In the genomic region with DNA sequence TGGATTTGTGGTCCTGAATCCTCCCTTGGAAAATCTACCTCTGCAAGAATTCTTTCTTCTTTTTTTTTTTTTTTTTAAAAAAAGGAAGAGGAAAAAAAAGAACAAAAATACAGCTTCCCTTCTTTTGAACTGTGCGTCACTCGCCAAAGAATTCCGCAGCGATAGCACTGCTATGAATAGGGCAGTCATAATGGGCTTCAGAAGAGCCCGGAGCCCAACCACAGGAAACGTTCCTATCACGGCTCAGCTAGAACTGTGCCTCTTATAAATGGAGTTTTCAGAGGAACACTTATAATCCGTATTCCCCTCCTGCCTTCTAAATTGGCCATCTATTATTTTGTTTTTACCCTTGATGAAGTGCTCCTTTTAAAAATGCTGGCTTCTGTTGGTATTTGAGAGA, we compare ENCODE assay signal across 10 cellular contexts.
DNase-seq lines count a peak whose midpoint lies in the region; ATAC-seq, FAIRE-seq and TF ChIP-seq lines count a peak whose summit lies in the region.
"Had no signal": no experiment of that assay in that cellular context is flagged by ENCODE, and none has a peak within 500 bp of the region (broad histone marks: within the 10 kb centered on the region; RNA-seq: fewer than 3 reads in every experiment).

No MANE protein-coding gene starts in this region.

- H3K36me3 Mint-ChIP-seq in activated naive CD8-positive, alpha-beta T cell = peaks cover 5% of the 10 kb centered on the region
- no peaks in the 10 kb centered on the region for H3K36me3 Mint-ChIP-seq in activated naive CD8-positive, alpha-beta T cell treated with anti-CD3 and anti-CD28 coated beads, Interleukin-2, amount 50 U/mL, for 24 hours (ENCODE audit: low read depth)
- no peaks in the 10 kb centered on the region for H3K36me3 Mint-ChIP-seq in endodermal cell (ENCODE audit: low read depth)

- H3K27me3 Mint-ChIP-seq in activated naive CD8-positive, alpha-beta T cell = no peaks in the 10 kb centered on the region
- no peaks in the 10 kb centered on the region for H3K27me3 Mint-ChIP-seq in activated naive CD8-positive, alpha-beta T cell treated with anti-CD3 and anti-CD28 coated beads, Interleukin-2, amount 50 U/mL, for 24 hours
- no peaks in the 10 kb centered on the region for H3K27me3 Mint-ChIP-seq in endodermal cell (ENCODE audit: insufficient read depth)
- H3K27me3 Mint-ChIP-seq: CD4-positive, alpha-beta memory T cell had no signal

- 77 to 87% methylated on average over 3 to 8 of the region's 8 CpGs for WGBS in endodermal cell (ENCODE audit: insufficient coverage in 1 of 2, insufficient read length in 1 of 2), 2 experiments

- no peak for TF ChIP-seq CTCF in endodermal cell (conservative IDR thresholded peaks at IDR 0.05)

- peaks cover 38% of the 10 kb centered on the region for H3K4me1 Mint-ChIP-seq in activated naive CD8-positive, alpha-beta T cell (ENCODE audit: low read depth)
- H3K4me1 Mint-ChIP-seq in activated naive CD8-positive, alpha-beta T cell treated with anti-CD3 and anti-CD28 coated beads, Interleukin-2, amount 50 U/mL, for 24 hours = peaks cover 36% of the 10 kb centered on the region
- peaks cover 12% of the 10 kb centered on the region for H3K4me1 Mint-ChIP-seq in endodermal cell

- no peak for FAIRE-seq in urothelium cell line (lab: Jason Lieb, UNC)

- H3K9me3 Mint-ChIP-seq in activated naive CD8-positive, alpha-beta T cell (ENCODE audit: low read depth) = no peaks in the 10 kb centered on the region
- peaks cover 6% of the 10 kb centered on the region for H3K9me3 Mint-ChIP-seq in activated naive CD8-positive, alpha-beta T cell treated with anti-CD3 and anti-CD28 coated beads, Interleukin-2, amount 50 U/mL, for 24 hours
- no peaks in the 10 kb centered on the region for H3K9me3 Mint-ChIP-seq in endodermal cell

- peak overlapping the region; percentile 61 for H3K27ac ChIP-seq in endodermal cell (ENCODE audit: low read depth, low read length)
- peak overlapping the region; percentile 3 to 55 for H3K27ac ChIP-seq in mucosa of rectum (ENCODE audit: low read depth in 2 of 2, low read length in 2 of 2)

- no peak for DNase-seq in activated naive CD8-positive, alpha-beta T cell treated with anti-CD3 and anti-CD28 coated beads, Interleukin-2, amount 50 U/mL, for 24 hours
- no peak for DNase-seq in endodermal cell
- peak; percentile 83 for DNase-seq in urothelium cell line (ENCODE audit: low spot score)
- no peak for DNase-seq in NCI-H1105 treated with DMSO at 0.1 percent for 48 hours (lab: John Stamatoyannopoulos, UW)
- DNase-seq: CD4-positive, alpha-beta memory T cell; PC-3 had no signal

- H3K4me1 ChIP-seq in endodermal cell (ENCODE audit: control insufficient read depth, insufficient read depth, low read length) (peaks cover 5% of the 10 kb centered on the region), mucosa of rectum (ENCODE audit: control insufficient read depth in 2 of 2, insufficient read depth in 2 of 2, low read length in 2 of 2) (peaks cover 0 to 12% of the 10 kb centered on the region in 2 donors)

- ATAC-seq in activated naive CD8-positive, alpha-beta T cell treated with anti-CD3 and anti-CD28 coated beads, Interleukin-2, amount 50 U/mL, for 24 hours = no peak
- ATAC-seq in GM21423 (IDR thresholded peaks at IDR 0.05; ENCODE audit: unreplicated experiment) (no peak), HG03460 (IDR thresholded peaks at IDR 0.05; ENCODE audit: unreplicated experiment) (no peak)
- ATAC-seq: PC-3 had no signal

- no peak overlapping the region for H3K4me3 ChIP-seq in endodermal cell (ENCODE audit: low read length)
- no peak overlapping the region for H3K4me3 ChIP-seq in mucosa of rectum (ENCODE audit: low read length in 2 of 2)

- peak overlapping the region; percentile 30 for H3K27ac Mint-ChIP-seq in activated naive CD8-positive, alpha-beta T cell
- H3K27ac Mint-ChIP-seq in activated naive CD8-positive, alpha-beta T cell treated with anti-CD3 and anti-CD28 coated beads, Interleukin-2, amount 50 U/mL, for 24 hours = no peak overlapping the region
- no peak overlapping the region for H3K27ac Mint-ChIP-seq in endodermal cell

- H3K27me3 ChIP-seq in endodermal cell (ENCODE audit: control insufficient read depth, insufficient read depth, low read length, poor library complexity, severe bottlenecking) (no peaks in the 10 kb centered on the region), mucosa of rectum (ENCODE audit: control insufficient read depth in 2 of 2, insufficient read depth in 2 of 2, low read length in 2 of 2) (no peaks in the 10 kb centered on the region)

- no peak overlapping the region for H3K4me3 Mint-ChIP-seq in activated naive CD8-positive, alpha-beta T cell
- H3K4me3 Mint-ChIP-seq in activated naive CD8-positive, alpha-beta T cell treated with anti-CD3 and anti-CD28 coated beads, Interleukin-2, amount 50 U/mL, for 24 hours = no peak overlapping the region
- no peak overlapping the region for H3K4me3 Mint-ChIP-seq in endodermal cell

- H3K36me3 ChIP-seq in endodermal cell (ENCODE audit: control insufficient read depth, insufficient read depth, low read length) (no peaks in the 10 kb centered on the region), mucosa of rectum (ENCODE audit: control insufficient read depth in 2 of 2, insufficient read depth in 2 of 2, low read length in 2 of 2) (no peaks in the 10 kb centered on the region)

- H3K9ac ChIP-seq in endodermal cell (ENCODE audit: extremely low read depth, low read length, poor library complexity, severe bottlenecking) = no peak overlapping the region
- no peak overlapping the region for H3K9ac ChIP-seq in mucosa of rectum (ENCODE audit: low read depth in 1 of 2, low read length in 2 of 2)

- H3K9me3 ChIP-seq in endodermal cell (ENCODE audit: control insufficient read depth, low read length) (no peaks in the 10 kb centered on the region), mucosa of rectum (ENCODE audit: control insufficient read depth in 2 of 2, low read length in 2 of 2) (no peaks in the 10 kb centered on the region)
